Comparison of ENCODE assay signal across 14 cellular contexts in genomic region chr7:108335264-108335918, GRCh38.
DNase-seq lines count a peak whose midpoint lies in the region; ATAC-seq and TF ChIP-seq lines count a peak whose summit lies in the region.
"Had no signal": no experiment of that assay in that cellular context is flagged by ENCODE, and none has a peak within 500 bp of the region (broad histone marks: within the 10 kb centered on the region; RNA-seq: fewer than 3 reads in every experiment).

No MANE protein-coding gene starts in this region.

- H3F3A ChIP-seq in PC-9 (ENCODE audit: insufficient read depth, low read depth) = peaks cover 20% of the 10 kb centered on the region

- peak overlapping the region; percentile 50 for H3K4me2 ChIP-seq in PC-9

- no peaks in the 10 kb centered on the region for H3K9me2 ChIP-seq in PC-9 (ENCODE audit: insufficient read depth)

- POLR2A ChIA-PET in PC-9 (lab: Charles Lee; ENCODE audit: unreplicated experiment) = no interaction called here

- DNase-seq in DMS153 (lab: John Stamatoyannopoulos, UW) (peak; percentile 27), NCI-H1092 treated with DMSO at 0.1 percent for 48 hours (lab: John Stamatoyannopoulos, UW) (peak; percentile 88), PC-9 (peak; percentile 53 to 71), iPS-NIHi11 (ENCODE audit: low spot score) (peak; percentile 20), upper lobe of right lung (no peak)
- no peak for DNase-seq in stimulated activated naive CD8-positive, alpha-beta T cell treated with anti-CD3 and anti-CD28 coated beads, Interleukin-15, Interleukin-2, amounts not matched to agents 100 U/mL and 50 U/mL, for 24 hours
- DNase-seq: activated CD4-positive, alpha-beta T cell treated with anti-CD3 and anti-CD28 coated beads, Interleukin-2, amount 10 ng/mL, durations not matched to agents 24 days and 14 days; activated naive CD8-positive, alpha-beta T cell treated with anti-CD3 and anti-CD28 coated beads for 36 hours; CD4-positive, CD25-positive, alpha-beta regulatory T cell; endodermal cell; Karpas-422 had no signal

- CTCF ChIA-PET in PC-9 (lab: Charles Lee) = interaction anchor here (0.6 kb wide), 1 partner anchor 182 kb away, joined by 9 read pairs; no protein-coding TSS in a partner anchor

- no peak overlapping the region for H2AFZ ChIP-seq in PC-9

- H3K79me2 ChIP-seq in PC-9 (ENCODE audit: low read depth) = no peaks in the 10 kb centered on the region

- H4K20me1 ChIP-seq in PC-9 (ENCODE audit: insufficient read depth) = no peaks in the 10 kb centered on the region

- H3K36me3 ChIP-seq in PC-9 (ENCODE audit: low read depth) (no peaks in the 10 kb centered on the region), upper lobe of right lung (no peaks in the 10 kb centered on the region)

- H3K27me3 ChIP-seq in PC-9 (ENCODE audit: insufficient read depth, low read depth) (no peaks in the 10 kb centered on the region), upper lobe of right lung (no peaks in the 10 kb centered on the region)

- H3K4me1 ChIP-seq in PC-9 (replicated peaks; ENCODE audit: insufficient read depth) (peaks cover 46% of the 10 kb centered on the region), upper lobe of right lung (no peaks in the 10 kb centered on the region)

- ATAC-seq in GM18907 (IDR thresholded peaks at IDR 0.05; ENCODE audit: unreplicated experiment) (no peak), upper lobe of right lung (no peak), GM18873 (IDR thresholded peaks at IDR 0.05; ENCODE audit: low FRiP score, unreplicated experiment) (no peak)
- no peak for ATAC-seq in stimulated activated naive CD8-positive, alpha-beta T cell treated with anti-CD3 and anti-CD28 coated beads, Interleukin-15, Interleukin-2, amounts not matched to agents 100 U/mL and 50 U/mL, for 24 hours
- ATAC-seq: naive thymus-derived CD8-positive, alpha-beta T cell had no signal

- intact Hi-C loops in PC-9 (cut with micrococcal nuclease; ENCODE audit: unreplicated experiment) = no loop called here
- intact Hi-C loops in upper lobe of right lung (cut with DNase I) = no loop called here

- H3K4me3 ChIP-seq in PC-9 (no peak overlapping the region), upper lobe of right lung (no peak overlapping the region)

- no peak overlapping the region for H3K27ac ChIP-seq in PC-9
- H3K27ac ChIP-seq in upper lobe of right lung = no peak overlapping the region

- no peaks in the 10 kb centered on the region; the same call in 1 of the 2 replicates for H3K9me3 ChIP-seq in PC-9 (ENCODE audit: insufficient read depth, low read depth)
- no peaks in the 10 kb centered on the region for H3K9me3 ChIP-seq in upper lobe of right lung

- TF ChIP-seq CTCF in PC-9 (conservative IDR thresholded peaks at IDR 0.05) (no peak), upper lobe of right lung (IDR thresholded peaks at IDR 0.05) (no peak)

- BruUV-seq in PC-9 (replicated peaks; lab: Mats Ljungman, UMichigan) = no TSS peak

Comparison
In these comparisons a context has a peak if more than half of its experiments do, and no peak if none do; other contexts are left out.
1. DNase-seq: peak in DMS153 (single experiment), NCI-H1092 treated with DMSO at 0.1 percent for 48 hours (single experiment), PC-9 (2 of 2) and iPS-NIHi11 (single experiment); none in upper lobe of right lung (single experiment) and stimulated activated naive CD8-positive, alpha-beta T cell treated with anti-CD3 and anti-CD28 coated beads, Interleukin-15, Interleukin-2, amounts not matched to agents 100 U/mL and 50 U/mL, for 24 hours (single experiment).